Comparison of ENCODE assay signal across 27 cellular contexts in the genomic region with DNA sequence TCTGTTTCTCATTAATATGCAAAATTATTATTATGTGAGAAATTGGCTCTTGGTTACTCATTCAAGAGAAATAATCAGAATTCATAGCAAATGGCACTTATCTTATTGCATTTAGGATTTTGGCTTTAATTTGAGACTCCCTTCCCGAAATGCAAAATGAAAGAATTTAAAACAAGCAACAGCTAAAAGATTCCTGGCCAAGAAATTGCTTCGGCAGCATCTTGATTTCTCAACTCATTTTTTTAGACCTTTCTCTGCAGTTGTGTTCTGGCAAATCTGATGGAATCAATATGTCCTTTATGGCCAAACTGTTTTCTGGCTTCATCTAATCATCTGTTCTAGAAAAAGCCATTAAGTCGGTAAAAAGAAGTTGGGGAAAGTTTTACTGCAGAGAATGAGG.
A peak's percentile ranks its signal among the peaks of the same experiment; 100 is the strongest.
DNase-seq lines count a peak whose midpoint lies in the region; ATAC-seq, FAIRE-seq and TF ChIP-seq lines count a peak whose summit lies in the region.
"Had no signal": no experiment of that assay in that cellular context is flagged by ENCODE, and none has a peak within 500 bp of the region (broad histone marks: within the 10 kb centered on the region; RNA-seq: fewer than 3 reads in every experiment).

No MANE protein-coding gene starts in this region.

- H3K4me1 Mint-ChIP-seq in natural killer cell treated with Interleukin-12 subunit alpha and Interleukin-12 subunit beta and Interleukin-15 and Interleukin-18, amount 100 ng/mL, for 72 hours (ENCODE audit: low read depth in 2 of 2) = no peaks in the 10 kb centered on the region
- H3K4me1 Mint-ChIP-seq: CD14-positive monocyte; stimulated activated effector memory CD8-positive, alpha-beta T cell treated with anti-CD3 and anti-CD28 coated beads, Interleukin-12 subunit alpha, Interleukin-12 subunit beta, amount 100 ng/mL, for 72 hours had no signal

- peaks cover 6% of the 10 kb centered on the region for H3K4me1 ChIP-seq in lower lobe of right lung
- H3K4me1 ChIP-seq in thoracic aorta (ENCODE audit: control insufficient read depth in 1 of 2, low read depth in 2 of 2) = peaks cover 12 to 23% of the 10 kb centered on the region in 2 donors
- no peaks in the 10 kb centered on the region for H3K4me1 ChIP-seq in Karpas-422 (ENCODE audit: low read length)

- H3K4me3 Mint-ChIP-seq in natural killer cell treated with Interleukin-12 subunit alpha and Interleukin-12 subunit beta and Interleukin-15 and Interleukin-18, amount 100 ng/mL, for 72 hours = no peak overlapping the region
- H3K4me3 Mint-ChIP-seq: activated T-cell treated with anti-CD3 and anti-CD28 coated beads, Interleukin-2, amount 50 U/mL, for 24 hours; CD14-positive monocyte; dendritic cell treated with granulocyte-macrophage colony-stimulating factor and Interleukin-4, amounts not matched to agents 40 ng/mL and 50 ng/mL, for 4 days; stimulated activated effector memory CD8-positive, alpha-beta T cell treated with anti-CD3 and anti-CD28 coated beads, Interleukin-12 subunit alpha, Interleukin-12 subunit beta, amount 100 ng/mL, for 72 hours had no signal

- H3K27ac Mint-ChIP-seq in natural killer cell treated with Interleukin-12 subunit alpha and Interleukin-12 subunit beta and Interleukin-15 and Interleukin-18, amount 100 ng/mL, for 72 hours = no peak overlapping the region
- H3K27ac Mint-ChIP-seq: activated T-cell treated with anti-CD3 and anti-CD28 coated beads, Interleukin-2, amount 50 U/mL, for 24 hours; CD14-positive monocyte; dendritic cell treated with granulocyte-macrophage colony-stimulating factor and Interleukin-4, amounts not matched to agents 40 ng/mL and 50 ng/mL, for 4 days; progenitor cell of endocrine pancreas; stimulated activated effector memory CD8-positive, alpha-beta T cell treated with anti-CD3 and anti-CD28 coated beads, Interleukin-12 subunit alpha, Interleukin-12 subunit beta, amount 100 ng/mL, for 72 hours had no signal

- H3K9me3 ChIP-seq in lower lobe of right lung (no peaks in the 10 kb centered on the region), thoracic aorta (no peaks in the 10 kb centered on the region), Karpas-422 (ENCODE audit: low read length) (no peaks in the 10 kb centered on the region)
- H3K9me3 ChIP-seq: adrenal gland, mucosa of descending colon, suprapubic skin had no signal

- no peaks in the 10 kb centered on the region for H4K20me1 ChIP-seq in Karpas-422 (ENCODE audit: insufficient read depth, low read depth, low read length)

- H3K36me3 Mint-ChIP-seq in natural killer cell treated with Interleukin-12 subunit alpha and Interleukin-12 subunit beta and Interleukin-15 and Interleukin-18, amount 100 ng/mL, for 72 hours = no peaks in the 10 kb centered on the region
- H3K36me3 Mint-ChIP-seq: CD14-positive monocyte; stimulated activated effector memory CD8-positive, alpha-beta T cell treated with anti-CD3 and anti-CD28 coated beads, Interleukin-12 subunit alpha, Interleukin-12 subunit beta, amount 100 ng/mL, for 72 hours had no signal

- intact Hi-C loops in lower lobe of right lung (cut with DNase I) = no loop called here

- no peaks in the 10 kb centered on the region for H3K36me3 ChIP-seq in lower lobe of right lung
- no peaks in the 10 kb centered on the region for H3K36me3 ChIP-seq in thoracic aorta
- H3K36me3 ChIP-seq in Karpas-422 (ENCODE audit: insufficient read depth, low read length) = no peaks in the 10 kb centered on the region
- H3K36me3 ChIP-seq: adrenal gland, suprapubic skin had no signal

- peak; percentile 33 for FAIRE-seq in endometrium (lab: Jason Lieb, UNC)
- FAIRE-seq: GM12878, H54 had no signal

- TF ChIP-seq CTCF in VCaP (conservative IDR thresholded peaks at IDR 0.05) = no peak
- no peak for TF ChIP-seq CTCF in lower lobe of right lung (IDR thresholded peaks at IDR 0.05)
- TF ChIP-seq CTCF in thoracic aorta (IDR thresholded peaks at IDR 0.05) = no peak

- no peak overlapping the region for H2AFZ ChIP-seq in Karpas-422 (ENCODE audit: low read length)

- no peaks in the 10 kb centered on the region for H3K27me3 Mint-ChIP-seq in natural killer cell treated with Interleukin-12 subunit alpha and Interleukin-12 subunit beta and Interleukin-15 and Interleukin-18, amount 100 ng/mL, for 72 hours
- H3K27me3 Mint-ChIP-seq: activated T-cell treated with anti-CD3 and anti-CD28 coated beads, Interleukin-2, amount 50 U/mL, for 24 hours; dendritic cell treated with granulocyte-macrophage colony-stimulating factor and Interleukin-4, amounts not matched to agents 40 ng/mL and 50 ng/mL, for 4 days; progenitor cell of endocrine pancreas had no signal

- peaks cover 4% of the 10 kb centered on the region for H3K9me3 Mint-ChIP-seq in natural killer cell treated with Interleukin-12 subunit alpha and Interleukin-12 subunit beta and Interleukin-15 and Interleukin-18, amount 100 ng/mL, for 72 hours

- DNase-seq in lower lobe of right lung (no peak), thoracic aorta (ENCODE audit: low spot score) (no peak), NCI-H1694 treated with DMSO at 0.1 percent for 48 hours (lab: John Stamatoyannopoulos, UW) (no peak), Karpas-422 (no peak)
- DNase-seq in natural killer cell treated with Interleukin-12 subunit alpha and Interleukin-12 subunit beta and Interleukin-15 and Interleukin-18, amount 100 ng/mL, for 72 hours (ENCODE audit: low spot score) = no peak
- DNase-seq: activated CD4-positive, alpha-beta T cell treated with anti-CD3 and anti-CD28 coated beads for 48 hours; activated T-cell treated with anti-CD3 and anti-CD28 coated beads, Interleukin-2, amount 50 U/mL, for 24 hours; adrenal gland; Calu3; DND-41; foreskin melanocyte; mucosa of descending colon; NCI-H1436 treated with DMSO at 0.1 percent for 48 hours; NCI-H2171; stimulated activated CD4-positive, alpha-beta T cell treated with anti-CD3 and anti-CD28 coated beads, Interleukin-2, amount 100 ng/mL, for 24 hours; T-helper 2 cell had no signal

- H3K4me3 ChIP-seq in lower lobe of right lung (no peak overlapping the region), thoracic aorta (peak overlapping the region; percentile 18), Karpas-422 (ENCODE audit: low read length) (no peak overlapping the region)
- H3K4me3 ChIP-seq: adrenal gland, GM12878, mucosa of descending colon, skin epidermis, suprapubic skin had no signal

- no peak for ATAC-seq in lower lobe of right lung
- no peak for ATAC-seq in thoracic aorta (ENCODE audit: insufficient number of reproducible peaks, low FRiP score, low read depth)
- ATAC-seq in HG03571 (IDR thresholded peaks at IDR 0.05; ENCODE audit: unreplicated experiment) = no peak
- ATAC-seq in natural killer cell treated with Interleukin-12 subunit alpha and Interleukin-12 subunit beta and Interleukin-15 and Interleukin-18, amount 100 ng/mL, for 72 hours = no peak
- ATAC-seq: GM12878; stimulated activated effector memory CD8-positive, alpha-beta T cell treated with anti-CD3 and anti-CD28 coated beads, Interleukin-12 subunit alpha, Interleukin-12 subunit beta, amount 100 ng/mL, for 72 hours had no signal

- no peak overlapping the region for H3K9ac ChIP-seq in Karpas-422 (ENCODE audit: low read length)

- no peaks in the 10 kb centered on the region for H3K9me2 ChIP-seq in Karpas-422 (replicated peaks; ENCODE audit: insufficient read depth, low read length)

- no peaks in the 10 kb centered on the region for H3K27me3 ChIP-seq in lower lobe of right lung (ENCODE audit: low read depth)
- H3K27me3 ChIP-seq in thoracic aorta (replicated peaks; ENCODE audit: insufficient read depth) = no peaks in the 10 kb centered on the region
- H3K27me3 ChIP-seq in Karpas-422 (ENCODE audit: low read length) = no peaks in the 10 kb centered on the region
- H3K27me3 ChIP-seq: adrenal gland, suprapubic skin had no signal

- H3K4me2 ChIP-seq in Karpas-422 (ENCODE audit: low read depth, low read length, poor library complexity, severe bottlenecking) = no peak overlapping the region

- no peaks in the 10 kb centered on the region for H3K79me2 ChIP-seq in Karpas-422 (ENCODE audit: low read length)

- peak overlapping the region; percentile 69 for H3K27ac ChIP-seq in VCaP
- H3K27ac ChIP-seq in lower lobe of right lung = peak overlapping the region; percentile 84
- peak overlapping the region; percentile 64 to 83 for H3K27ac ChIP-seq in thoracic aorta
- H3K27ac ChIP-seq in Karpas-422 (ENCODE audit: low read length) = no peak overlapping the region
